Comparison of ENCODE assay signal across 12 cellular contexts in genomic region chr4:65669981-65670330, GRCh38. TPM values are rescaled to one million over a fixed set of nuclear protein-coding genes. Genes with fewer than 3 reads are reported as not detected.
A peak's percentile ranks its signal among the peaks of the same experiment; 100 is the strongest.
DNase-seq lines count a peak whose midpoint lies in the region; ATAC-seq, FAIRE-seq and TF ChIP-seq lines count a peak whose summit lies in the region.
"Had no signal": no experiment of that assay in that cellular context is flagged by ENCODE, and none has a peak within 500 bp of the region (broad histone marks: within the 10 kb centered on the region; RNA-seq: fewer than 3 reads in every experiment).

No MANE protein-coding gene starts in this region.

- POLR2A ChIA-PET in CD4-positive, alpha-beta T cell (lab: Charles Lee): no interaction called here

- WGBS in endodermal cell (ENCODE audit: insufficient coverage in 1 of 2, insufficient read length in 1 of 2), 2 experiments: 0 to 6% methylated on average over 5 to 8 of the region's 8 CpGs
- WGBS in pancreas, 2 donors: 1% methylated on average over 8 of the region's 8 CpGs

- H3K4me1 Mint-ChIP-seq in endodermal cell (peaks cover 25% of the 10 kb centered on the region), nephron progenitor cell (peaks cover 25% of the 10 kb centered on the region)
- H3K4me1 Mint-ChIP-seq in CD4-positive, alpha-beta T cell (ENCODE audit: low read depth): peaks cover 8% of the 10 kb centered on the region

- peak overlapping the region; percentile 61 for H3K4me3 ChIP-seq in left ventricle myocardium inferior
- H3K4me3 ChIP-seq in endodermal cell (ENCODE audit: low read length): peak overlapping the region; percentile 79
- H3K4me3 ChIP-seq in vagina: peak overlapping the region; percentile 43 to 56
- H3K4me3 ChIP-seq in pancreas: peak overlapping the region in 2 of 4 donors; percentile 27 to 44
- H3K4me3 ChIP-seq: K562 had no signal

- TF ChIP-seq CTCF in left ventricle myocardium inferior (IDR thresholded peaks at IDR 0.05; ENCODE audit: borderline replicate concordance) (no peak), endodermal cell (conservative IDR thresholded peaks at IDR 0.05) (no peak), nephron progenitor cell (IDR thresholded peaks at IDR 0.05) (no peak), vagina (IDR thresholded peaks at IDR 0.05) (peak in 1 of 3 experiments; percentile 18), pancreas (IDR thresholded peaks at IDR 0.05) (no peak)
- no peak for TF ChIP-seq CTCF in CD4-positive, alpha-beta T cell (IDR thresholded peaks at IDR 0.05)

- H3K9me3 ChIP-seq in left ventricle myocardium inferior (replicated peaks) (no peaks in the 10 kb centered on the region), endodermal cell (ENCODE audit: control insufficient read depth, low read length) (no peaks in the 10 kb centered on the region), vagina (no peaks in the 10 kb centered on the region), pancreas (no peaks in the 10 kb centered on the region)
- H3K9me3 ChIP-seq in CD4-positive, alpha-beta T cell (ENCODE audit: control insufficient read depth, low read length): peaks cover 6% of the 10 kb centered on the region

- TF ChIP-seq POLR2A in vagina (IDR thresholded peaks at IDR 0.05): no peak

- no peak for FAIRE-seq in pancreas (lab: Jason Lieb, UNC)
- FAIRE-seq: islet of Langerhans, K562 had no signal

- CTCF ChIA-PET in CD4-positive, alpha-beta T cell (lab: Charles Lee): no interaction called here

- H3K27ac Mint-ChIP-seq in endodermal cell (no peak overlapping the region), nephron progenitor cell (no peak overlapping the region)
- no peak overlapping the region for H3K27ac Mint-ChIP-seq in CD4-positive, alpha-beta T cell
- H3K27ac Mint-ChIP-seq: CD4-positive, alpha-beta memory T cell had no signal

- DNase-seq in left ventricle myocardium inferior (no peak), left ventricle myocardium superior (no peak), endodermal cell (no peak), nephron progenitor cell (no peak), vagina (ENCODE audit: extremely low spot score in 2 of 2) (no peak), pancreas (no peak), NCI-H446 (lab: John Stamatoyannopoulos, UW) (no peak)
- no peak for DNase-seq in CD4-positive, alpha-beta T cell
- DNase-seq: activated CD4-positive, alpha-beta T cell treated with anti-CD3 and anti-CD28 coated beads for 1 hour had no signal

- H3K36me3 ChIP-seq in left ventricle myocardium inferior (no peaks in the 10 kb centered on the region), endodermal cell (ENCODE audit: control insufficient read depth, insufficient read depth, low read length) (no peaks in the 10 kb centered on the region), vagina (no peaks in the 10 kb centered on the region), pancreas (no peaks in the 10 kb centered on the region)

- H3K4me1 ChIP-seq in left ventricle myocardium inferior: peaks cover 31% of the 10 kb centered on the region
- no peaks in the 10 kb centered on the region for H3K4me1 ChIP-seq in endodermal cell (ENCODE audit: control insufficient read depth, insufficient read depth, low read length)
- peaks cover 18% of the 10 kb centered on the region for H3K4me1 ChIP-seq in vagina
- peaks cover 0 to 10% (median 3%) of the 10 kb centered on the region in 3 donors for H3K4me1 ChIP-seq in pancreas

- H3K27ac ChIP-seq in left ventricle myocardium inferior (replicated peaks): no peak overlapping the region
- no peak overlapping the region for H3K27ac ChIP-seq in endodermal cell (ENCODE audit: low read depth, low read length)
- H3K27ac ChIP-seq in vagina: peak overlapping the region; percentile 74
- H3K27ac ChIP-seq in pancreas: no peak overlapping the region
- H3K27ac ChIP-seq in CD4-positive, alpha-beta T cell (ENCODE audit: low read depth, low read length): no peak overlapping the region

- H3K9me3 Mint-ChIP-seq in endodermal cell (no peaks in the 10 kb centered on the region), nephron progenitor cell (no peaks in the 10 kb centered on the region)
- peaks cover 2% of the 10 kb centered on the region for H3K9me3 Mint-ChIP-seq in CD4-positive, alpha-beta T cell

- peaks cover 68% of the 10 kb centered on the region for H3K27me3 ChIP-seq in left ventricle myocardium inferior (ENCODE audit: low read depth)
- H3K27me3 ChIP-seq in endodermal cell (ENCODE audit: control insufficient read depth, insufficient read depth, low read length, poor library complexity, severe bottlenecking): peaks cover 76% of the 10 kb centered on the region
- H3K27me3 ChIP-seq in vagina: no peaks in the 10 kb centered on the region
- H3K27me3 ChIP-seq in pancreas: peaks cover 0 to 21% (median 2%) of the 10 kb centered on the region in 4 donors
- H3K27me3 ChIP-seq in CD4-positive, alpha-beta T cell (ENCODE audit: control insufficient read depth, insufficient read depth, low read length): peaks cover 48% of the 10 kb centered on the region

- no peak overlapping the region for H3K9ac ChIP-seq in endodermal cell (ENCODE audit: extremely low read depth, low read length, poor library complexity, severe bottlenecking)

- intact Hi-C loops in left ventricle myocardium inferior (cut with micrococcal nuclease) (no loop called here), left ventricle myocardium superior (cut with micrococcal nuclease) (no loop called here), vagina (cut with DNase I) (no loop called here), pancreas (cut with DNase I) (no loop called here)
- intact Hi-C loops in CD4-positive, alpha-beta T cell (cut with DNase I, micrococcal nuclease): no loop called here

- ATAC-seq in left ventricle myocardium superior (no peak), pancreas (no peak)
- no peak for ATAC-seq in CD4-positive, alpha-beta T cell (ENCODE audit: poor library complexity)

- peaks cover 85% of the 10 kb centered on the region for H3K27me3 Mint-ChIP-seq in endodermal cell (ENCODE audit: insufficient read depth)
- H3K27me3 Mint-ChIP-seq in nephron progenitor cell (ENCODE audit: low read depth, poor library complexity): peaks cover 67% of the 10 kb centered on the region
- peaks cover 62% of the 10 kb centered on the region for H3K27me3 Mint-ChIP-seq in CD4-positive, alpha-beta T cell

- H3K36me3 Mint-ChIP-seq in endodermal cell (ENCODE audit: low read depth) (no peaks in the 10 kb centered on the region), nephron progenitor cell (ENCODE audit: low read depth) (no peaks in the 10 kb centered on the region)
- no peaks in the 10 kb centered on the region for H3K36me3 Mint-ChIP-seq in CD4-positive, alpha-beta T cell (ENCODE audit: low read depth)
- H3K36me3 Mint-ChIP-seq: CD4-positive, alpha-beta memory T cell had no signal

- peak overlapping the region; percentile 50 for H3K4me3 Mint-ChIP-seq in endodermal cell
- H3K4me3 Mint-ChIP-seq in nephron progenitor cell: peak overlapping the region; percentile 86
- H3K4me3 Mint-ChIP-seq in CD4-positive, alpha-beta T cell: no peak overlapping the region

RNA-seq across cellular contexts. Expression of gene EPHA5, which starts 0.3 kb away (rescaled TPM):
- total RNA-seq in left ventricle myocardium inferior (not detected), left ventricle myocardium superior (0.17 TPM), endodermal cell (under 1 TPM in 1 of 2 donors, not detected in 1; 0.09 TPM), vagina (1.2 TPM), pancreas (under 1 TPM in 1 of 6 donors, not detected in 5; 0.12 TPM)
- 0.96 TPM for polyA plus RNA-seq in endodermal cell (2013, experiment 1 of 2)
- 0.91 TPM for polyA plus RNA-seq in endodermal cell (2013, experiment 2 of 2)
- under 1 TPM in 1 of 2 donors, not detected in 1; under 0.01 TPM for polyA plus RNA-seq in pancreas
- not detected for total RNA-seq in CD4-positive, alpha-beta T cell
- total RNA-seq: CD4-positive, alpha-beta memory T cell; K562 had no signal
- polyA plus RNA-seq: CD4-positive, alpha-beta memory T cell had no signal
